In the genomic region with DNA sequence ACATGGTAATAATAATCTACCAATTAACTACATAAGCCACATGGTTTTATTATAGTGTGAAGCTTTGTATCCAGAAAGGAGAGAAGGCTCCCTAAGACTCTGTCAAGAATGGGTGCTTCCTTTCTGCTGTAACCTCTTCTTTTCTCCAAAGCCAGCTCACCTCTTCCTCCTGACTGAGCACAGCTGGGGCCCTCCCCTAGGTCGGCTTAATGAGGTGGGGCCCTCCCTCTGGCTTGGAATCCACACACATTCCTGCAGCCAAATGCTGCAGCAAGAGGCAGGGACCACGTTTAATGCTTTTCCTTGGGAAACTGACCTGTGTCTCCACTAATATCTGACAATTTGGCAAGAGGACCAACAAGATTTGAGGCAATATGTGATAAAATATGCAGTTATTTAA, we compare ENCODE assay signal across 18 cellular contexts.
DNase-seq lines count a peak whose midpoint lies in the region; ATAC-seq and TF ChIP-seq lines count a peak whose summit lies in the region.
"Had no signal": no experiment of that assay in that cellular context is flagged by ENCODE, and none has a peak within 500 bp of the region (broad histone marks: within the 10 kb centered on the region; RNA-seq: fewer than 3 reads in every experiment).

No MANE protein-coding gene starts in this region.

- no peaks in the 10 kb centered on the region for H3K36me3 ChIP-seq in H7 (replicated peaks; ENCODE audit: control insufficient read depth, insufficient read depth, low read length)
- H3K36me3 ChIP-seq in endodermal cell (ENCODE audit: control insufficient read depth, insufficient read depth, low read length), result no peaks in the 10 kb centered on the region
- no peaks in the 10 kb centered on the region for H3K36me3 ChIP-seq in tibial artery

- H3K27ac ChIP-seq in endodermal cell (ENCODE audit: low read depth, low read length) (no peak overlapping the region), tibial artery (no peak overlapping the region)
- H3K27ac ChIP-seq: PC-9 had no signal

- H3K27me3 ChIP-seq in H7 (ENCODE audit: control insufficient read depth, insufficient read depth, low read length), result no peaks in the 10 kb centered on the region
- no peaks in the 10 kb centered on the region for H3K27me3 ChIP-seq in endodermal cell (ENCODE audit: control insufficient read depth, insufficient read depth, low read length, poor library complexity, severe bottlenecking)
- no peaks in the 10 kb centered on the region for H3K27me3 ChIP-seq in tibial artery

- H3K4me3 Mint-ChIP-seq in endodermal cell (no peak overlapping the region), nephron progenitor cell (no peak overlapping the region)
- H3K4me3 Mint-ChIP-seq: CD14-positive monocyte, HFFc6 had no signal

- H3K4me3 ChIP-seq in H7 (ENCODE audit: insufficient read depth, low read depth, low read length) (no peak overlapping the region), endodermal cell (ENCODE audit: low read length) (no peak overlapping the region), tibial artery (no peak overlapping the region)
- H3K4me3 ChIP-seq: GM12878, PC-9 had no signal

- H3K27ac Mint-ChIP-seq in endodermal cell, result no peak overlapping the region
- no peak overlapping the region for H3K27ac Mint-ChIP-seq in nephron progenitor cell
- H3K27ac Mint-ChIP-seq: CD14-positive monocyte, HFFc6 had no signal

- TF ChIP-seq CTCF in endodermal cell (conservative IDR thresholded peaks at IDR 0.05) (no peak), nephron progenitor cell (IDR thresholded peaks at IDR 0.05) (no peak), tibial artery (IDR thresholded peaks at IDR 0.05) (no peak)

- no peaks in the 10 kb centered on the region for H3K9me3 ChIP-seq in endodermal cell (ENCODE audit: control insufficient read depth, low read length)
- no peaks in the 10 kb centered on the region for H3K9me3 ChIP-seq in tibial artery

- H3K9me3 Mint-ChIP-seq in endodermal cell (no peaks in the 10 kb centered on the region), nephron progenitor cell (peaks cover 6% of the 10 kb centered on the region)

- ATAC-seq in HG03354 (IDR thresholded peaks at IDR 0.05; ENCODE audit: poor library complexity, severe bottlenecking, unreplicated experiment), result no peak
- no peak for ATAC-seq in GM21381 (IDR thresholded peaks at IDR 0.05; ENCODE audit: unreplicated experiment)
- ATAC-seq: GM12878 had no signal

- no peaks in the 10 kb centered on the region for H3K27me3 Mint-ChIP-seq in endodermal cell (ENCODE audit: insufficient read depth)
- peaks cover 7% of the 10 kb centered on the region for H3K27me3 Mint-ChIP-seq in nephron progenitor cell (ENCODE audit: low read depth, poor library complexity)

- no peak overlapping the region for H3K9ac ChIP-seq in endodermal cell (ENCODE audit: extremely low read depth, low read length, poor library complexity, severe bottlenecking)

- H3K36me3 Mint-ChIP-seq in endodermal cell (ENCODE audit: low read depth) (no peaks in the 10 kb centered on the region), nephron progenitor cell (ENCODE audit: low read depth) (no peaks in the 10 kb centered on the region)
- H3K36me3 Mint-ChIP-seq: CD14-positive monocyte had no signal

- DNase-seq in H7 (peak; percentile 37), NCI-H446 treated with DMSO at 0.1 percent for 48 hours (lab: John Stamatoyannopoulos, UW) (peak; percentile 6), endodermal cell (peak; percentile 76), nephron progenitor cell (peak; percentile 42), RKO (ENCODE audit: low spot score) (no peak), tibial artery (no peak)
- DNase-seq: ACHN, HFFc6, IMR-90, NCI-H1417 treated with DMSO at 0.1 percent for 48 hours, NCI-H2081, NCI-H510A treated with DMSO at 0.1 percent for 48 hours, PC-9, T-helper 1 cell had no signal

- H3K4me1 Mint-ChIP-seq in endodermal cell (no peaks in the 10 kb centered on the region), nephron progenitor cell (peaks cover 5% of the 10 kb centered on the region)
- H3K4me1 Mint-ChIP-seq: CD14-positive monocyte had no signal

- WGBS in endodermal cell (ENCODE audit: insufficient coverage in 1 of 2, insufficient read length in 1 of 2), 2 experiments, result 13% methylated on average over 2 of the region's 2 CpGs; no CpG with 5 or more reads in 1 of the 2 experiments

- intact Hi-C loops in tibial artery (cut with DNase I; ENCODE audit: low total_unique reads), result no loop called here

- H3K4me1 ChIP-seq in endodermal cell (ENCODE audit: control insufficient read depth, insufficient read depth, low read length) (peaks cover 12% of the 10 kb centered on the region), tibial artery (no peaks in the 10 kb centered on the region)

Comparison
In these comparisons a context has a peak if more than half of its experiments do, and no peak if none do; other contexts are left out.
1. DNase-seq: peak in H7 (single experiment), NCI-H446 treated with DMSO at 0.1 percent for 48 hours (single experiment), endodermal cell (single experiment) and nephron progenitor cell (single experiment); none in RKO (single experiment) and tibial artery (0 of 2).